26 cellular contexts compared by ENCODE assay signal in the genomic region with DNA sequence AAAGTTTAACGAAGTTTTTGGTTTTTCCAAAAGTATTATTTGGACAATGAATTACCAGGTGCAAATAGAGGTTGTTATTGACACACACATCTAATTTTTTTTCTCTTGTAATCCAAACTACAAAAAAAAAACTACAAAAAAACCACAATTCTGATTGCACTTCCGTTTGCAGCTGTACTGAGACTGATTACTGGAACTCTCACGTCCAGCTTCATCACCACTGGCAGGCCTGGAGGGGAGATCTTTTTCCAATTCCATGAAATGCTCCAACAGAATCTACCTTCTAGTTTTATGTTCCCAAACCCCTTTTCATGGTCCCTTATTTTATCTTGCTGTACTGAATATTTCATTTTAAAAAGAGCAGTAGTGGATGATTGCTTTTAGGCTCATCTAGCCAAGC.
"Had no signal": no experiment of that assay in that cellular context is flagged by ENCODE, and none has a peak within 500 bp of the region (broad histone marks: within the 10 kb centered on the region; RNA-seq: fewer than 3 reads in every experiment).

No MANE protein-coding gene starts in this region.

- H3K36me3 ChIP-seq: breast epithelium, MG63 had no signal

- H3K4me1 ChIP-seq: breast epithelium had no signal

- H3K9me3 ChIP-seq: breast epithelium, MG63 had no signal

- H3K27me3 ChIP-seq: breast epithelium, MG63 had no signal

- DNase-seq: activated B cell treated with CpG ODN at 0.5 μM for 24 hours; activated CD4-positive, alpha-beta T cell treated with anti-CD3 and anti-CD28 coated beads for 1 hour; activated CD4-positive, alpha-beta T cell treated with anti-CD3 and anti-CD28 coated beads, Interleukin-2, amount 10 ng/mL, durations not matched to agents 24 days and 14 days; activated CD4-positive, alpha-beta T cell treated with anti-CD3 and anti-CD28 coated beads, Interleukin-2, amount 50 U/mL, for 48 hours; activated CD8-positive, alpha-beta memory T cell treated with anti-CD3 and anti-CD28 coated beads, Interleukin-2, amount 10 ng/mL, durations not matched to agents 7 days and 5 days; activated effector memory CD4-positive, alpha-beta T cell treated with Interleukin-2 at 50 U/mL for 16 hours; activated naive CD4-positive, alpha-beta T cell; activated T-cell treated with anti-CD3 and anti-CD28 coated beads, Interleukin-2, amount 50 U/mL, for 24 hours; aorta; caudate nucleus; MG63; NCI-H1048; NCI-H1417; NCI-H1694; NCI-H2029; NCI-H2107; NCI-H2171 treated with DMSO at 0.1 percent for 48 hours; NCI-H226; NCI-H526 treated with DMSO at 0.1 percent for 48 hours; NCI-H82; RPMI8226; T-cell; T-helper 2 cell; T1000 had no signal

- H3K27ac ChIP-seq: breast epithelium, SK-N-MC had no signal

- H3K4me3 ChIP-seq: breast epithelium, MG63, SK-N-MC had no signal
